19 cellular contexts compared by ENCODE assay signal in genomic region chr1:232515706-232516105, GRCh38.
A peak's percentile ranks its signal among the peaks of the same experiment; 100 is the strongest.
DNase-seq lines count a peak whose midpoint lies in the region; ATAC-seq and TF ChIP-seq lines count a peak whose summit lies in the region.
"Had no signal": no experiment of that assay in that cellular context is flagged by ENCODE, and none has a peak within 500 bp of the region (broad histone marks: within the 10 kb centered on the region; RNA-seq: fewer than 3 reads in every experiment).

No MANE protein-coding gene starts in this region.

- no peaks in the 10 kb centered on the region for H3K27me3 ChIP-seq in endodermal cell (ENCODE audit: control insufficient read depth, insufficient read depth, low read length, poor library complexity, severe bottlenecking)
- H3K27me3 ChIP-seq in smooth muscle cell (ENCODE audit: low read depth), result no peaks in the 10 kb centered on the region
- H3K27me3 ChIP-seq: BLaER1 had no signal

- H4K20me1 ChIP-seq in smooth muscle cell (ENCODE audit: low read depth), result peaks cover 21% of the 10 kb centered on the region
- H4K20me1 ChIP-seq: BLaER1 had no signal

- H3K4me1 Mint-ChIP-seq in activated T-cell treated with anti-CD3 and anti-CD28 coated beads, Interleukin-2, amount 50 U/mL, for 72 hours (ENCODE audit: low read depth), result no peaks in the 10 kb centered on the region
- H3K4me1 Mint-ChIP-seq in activated T-cell treated with anti-CD3 and anti-CD28 coated beads, Interleukin-2, amount 50 U/mL, for 24 hours (ENCODE audit: low read depth), result no peaks in the 10 kb centered on the region
- H3K4me1 Mint-ChIP-seq in endodermal cell, result peaks cover 50% of the 10 kb centered on the region
- H3K4me1 Mint-ChIP-seq: B cell; CD4-positive, CD25-positive, alpha-beta regulatory T cell had no signal

- DNase-seq in activated T-cell treated with anti-CD3 and anti-CD28 coated beads, Interleukin-2, amount 50 U/mL, for 72 hours, result no peak
- DNase-seq in activated T-cell treated with anti-CD3 and anti-CD28 coated beads, Interleukin-2, amount 50 U/mL, for 24 hours, result no peak
- DNase-seq in endodermal cell, result no peak
- DNase-seq in smooth muscle cell (lab: John Stamatoyannopoulos, UW; ENCODE audit: unreplicated experiment), result no peak
- DNase-seq in posterior vena cava (ENCODE audit: low spot score), result no peak
- DNase-seq in HCEC 1CT, result no peak
- DNase-seq: Caco-2; CD4-positive, CD25-positive, alpha-beta regulatory T cell; CD8-positive, alpha-beta T cell; DMS153; DND-41; H9; HFFc6 had no signal

- H3K4me3 ChIP-seq in endodermal cell (ENCODE audit: low read length) (peak overlapping the region; percentile 12), smooth muscle cell (no peak overlapping the region)
- H3K4me3 ChIP-seq: BLaER1, GM12878, GM23338 had no signal

- ATAC-seq in activated T-cell treated with anti-CD3 and anti-CD28 coated beads, Interleukin-2, amount 50 U/mL, for 72 hours (replicated peaks in 1 of 2), result no peak
- ATAC-seq: CD8-positive, alpha-beta T cell; GM12878; GM23338 had no signal

- H3K79me2 ChIP-seq in smooth muscle cell (ENCODE audit: low read depth), result peaks cover 97% of the 10 kb centered on the region

- TF ChIP-seq CTCF in endodermal cell (conservative IDR thresholded peaks at IDR 0.05) (no peak), smooth muscle cell (IDR thresholded peaks at IDR 0.05; ENCODE audit: borderline replicate concordance, insufficient read depth, poor library complexity, severe bottlenecking) (no peak)

- H3K9me3 ChIP-seq in endodermal cell (ENCODE audit: control insufficient read depth, low read length) (no peaks in the 10 kb centered on the region), smooth muscle cell (replicated peaks; ENCODE audit: low read depth) (no peaks in the 10 kb centered on the region)
- H3K9me3 ChIP-seq: BLaER1, Caco-2 had no signal

- peaks cover 0 to 3% of the 10 kb centered on the region in 2 donors for H3K36me3 Mint-ChIP-seq in activated T-cell treated with anti-CD3 and anti-CD28 coated beads, Interleukin-2, amount 50 U/mL, for 72 hours (ENCODE audit: insufficient read depth in 2 of 2)
- no peaks in the 10 kb centered on the region for H3K36me3 Mint-ChIP-seq in activated T-cell treated with anti-CD3 and anti-CD28 coated beads, Interleukin-2, amount 50 U/mL, for 24 hours (ENCODE audit: low read depth)
- peaks cover 26% of the 10 kb centered on the region for H3K36me3 Mint-ChIP-seq in endodermal cell (ENCODE audit: low read depth)
- H3K36me3 Mint-ChIP-seq: CD4-positive, CD25-positive, alpha-beta regulatory T cell; CD8-positive, alpha-beta T cell had no signal

- no peak overlapping the region for H3K27ac ChIP-seq in endodermal cell (ENCODE audit: low read depth, low read length)
- H3K27ac ChIP-seq in smooth muscle cell (ENCODE audit: low read depth), result peak overlapping the region; percentile 19
- H3K27ac ChIP-seq: 22Rv1, BLaER1, C4-2B had no signal

- H3K27me3 Mint-ChIP-seq in activated T-cell treated with anti-CD3 and anti-CD28 coated beads, Interleukin-2, amount 50 U/mL, for 72 hours (ENCODE audit: low read depth), result peaks cover 12% of the 10 kb centered on the region
- H3K27me3 Mint-ChIP-seq in activated T-cell treated with anti-CD3 and anti-CD28 coated beads, Interleukin-2, amount 50 U/mL, for 24 hours, result peaks cover 3% of the 10 kb centered on the region
- no peaks in the 10 kb centered on the region for H3K27me3 Mint-ChIP-seq in endodermal cell (ENCODE audit: insufficient read depth)

- intact Hi-C loops in posterior vena cava (cut with DNase I), result no loop called here

- H3K4me2 ChIP-seq in smooth muscle cell, result no peak overlapping the region
- H3K4me2 ChIP-seq: BLaER1, GM23338 had no signal

- H2AFZ ChIP-seq in smooth muscle cell (ENCODE audit: low read depth), result no peak overlapping the region
- H2AFZ ChIP-seq: GM23338 had no signal

- H3K9ac ChIP-seq in endodermal cell (ENCODE audit: extremely low read depth, low read length, poor library complexity, severe bottlenecking) (no peak overlapping the region), smooth muscle cell (ENCODE audit: low read depth) (no peak overlapping the region)
- H3K9ac ChIP-seq: BLaER1 had no signal

- H3K9me3 Mint-ChIP-seq in activated T-cell treated with anti-CD3 and anti-CD28 coated beads, Interleukin-2, amount 50 U/mL, for 72 hours, result no peaks in the 10 kb centered on the region
- H3K9me3 Mint-ChIP-seq in activated T-cell treated with anti-CD3 and anti-CD28 coated beads, Interleukin-2, amount 50 U/mL, for 24 hours, result no peaks in the 10 kb centered on the region
- H3K9me3 Mint-ChIP-seq in endodermal cell, result no peaks in the 10 kb centered on the region
- H3K9me3 Mint-ChIP-seq: CD8-positive, alpha-beta T cell; GM23338; H9 had no signal

- WGBS in endodermal cell (ENCODE audit: insufficient coverage in 1 of 2, insufficient read length in 1 of 2), 2 experiments, result 88 to 100% methylated on average over 1 of the region's 1 CpG
- WGBS in smooth muscle cell (ENCODE audit: low lambda C conversion rate), result 92% methylated on average over 1 of the region's 1 CpG

- H3K27ac Mint-ChIP-seq in activated T-cell treated with anti-CD3 and anti-CD28 coated beads, Interleukin-2, amount 50 U/mL, for 72 hours, result peak overlapping the region; percentile 3
- no peak overlapping the region for H3K27ac Mint-ChIP-seq in activated T-cell treated with anti-CD3 and anti-CD28 coated beads, Interleukin-2, amount 50 U/mL, for 24 hours
- H3K27ac Mint-ChIP-seq in endodermal cell, result no peak overlapping the region
- H3K27ac Mint-ChIP-seq: B cell; CD4-positive, CD25-positive, alpha-beta regulatory T cell; CD8-positive, alpha-beta T cell; GM23338; H9; HFFc6 had no signal

- peaks cover 5% of the 10 kb centered on the region for H3F3A ChIP-seq in smooth muscle cell (ENCODE audit: low read depth)

- H3K4me1 ChIP-seq in endodermal cell (ENCODE audit: control insufficient read depth, insufficient read depth, low read length), result peaks cover 13% of the 10 kb centered on the region
- H3K4me1 ChIP-seq in smooth muscle cell (ENCODE audit: low read depth), result peaks cover 3% of the 10 kb centered on the region
- H3K4me1 ChIP-seq: BLaER1, Caco-2 had no signal

- H3K36me3 ChIP-seq in endodermal cell (ENCODE audit: control insufficient read depth, insufficient read depth, low read length) (peaks cover 27% of the 10 kb centered on the region), smooth muscle cell (ENCODE audit: low read depth) (no peaks in the 10 kb centered on the region)
- H3K36me3 ChIP-seq: BLaER1 had no signal

- H3K4me3 Mint-ChIP-seq in activated T-cell treated with anti-CD3 and anti-CD28 coated beads, Interleukin-2, amount 50 U/mL, for 72 hours, result no peak overlapping the region
- H3K4me3 Mint-ChIP-seq in activated T-cell treated with anti-CD3 and anti-CD28 coated beads, Interleukin-2, amount 50 U/mL, for 24 hours, result no peak overlapping the region
- H3K4me3 Mint-ChIP-seq in endodermal cell, result no peak overlapping the region
- H3K4me3 Mint-ChIP-seq: B cell; CD4-positive, CD25-positive, alpha-beta regulatory T cell; CD8-positive, alpha-beta T cell; GM23338; H9; HFFc6 had no signal
